In the genomic region with DNA sequence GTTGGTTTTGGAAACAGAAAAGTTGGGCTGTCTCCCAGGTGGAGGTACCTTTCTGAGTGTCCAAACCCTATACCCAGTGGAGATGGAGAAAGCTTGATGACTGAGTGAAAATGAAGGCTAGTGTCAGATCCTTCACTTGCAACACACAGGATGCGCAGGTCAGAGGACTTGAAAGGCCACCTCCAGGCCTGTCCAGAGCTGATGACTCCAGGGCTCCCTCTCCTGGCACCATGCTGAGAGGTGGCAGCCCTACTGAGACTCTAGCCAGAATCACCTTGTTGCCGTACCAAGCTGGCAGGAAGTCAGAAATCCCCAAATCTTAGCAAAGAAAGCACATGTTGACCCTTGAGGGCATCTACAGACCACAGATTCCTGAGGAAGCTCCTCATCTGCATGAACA, we compare ENCODE assay signal across 1 cellular context.
A peak's percentile ranks its signal among the peaks of the same experiment; 100 is the strongest.
TF ChIP-seq lines count a peak whose summit lies in the region.

No MANE protein-coding gene starts in this region.

TF ChIP-seq in IMR-90, 13 proteins besides CTCF, POLR2A, EP300 and RAD21:
- TF ChIP-seq BHLHE40 (IDR thresholded peaks at IDR 0.05; ENCODE audit: low read depth, low read length) (no peak), RCOR1 (IDR thresholded peaks at IDR 0.05; ENCODE audit: insufficient replicate concordance, low read length) (no peak), SMC3 (IDR thresholded peaks at IDR 0.05; ENCODE audit: low read depth, low read length) (0 out of 2 replicates have a peak, but pooled peaks have one; percentile 15)
